Comparison of ENCODE assay signal across 23 cellular contexts in the genomic region with DNA sequence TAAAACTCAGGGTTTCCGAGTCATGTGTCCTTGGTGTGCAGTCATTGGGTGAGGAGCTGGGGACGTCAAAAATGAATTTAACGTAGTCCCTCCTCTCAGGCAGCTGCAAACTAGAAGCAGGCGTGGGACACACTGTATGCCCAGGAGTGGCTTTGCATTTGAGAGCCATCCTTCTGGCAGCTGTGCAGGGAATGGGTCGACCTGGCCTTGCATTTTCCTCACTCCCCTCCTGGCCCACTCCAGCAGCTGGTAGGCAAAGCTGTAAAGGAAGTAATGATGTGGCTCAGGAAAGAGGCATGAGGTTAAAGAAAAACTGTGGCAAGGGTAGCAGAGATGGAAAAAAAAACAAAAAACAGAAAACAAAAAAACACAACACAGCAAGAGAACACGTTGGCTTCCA.
"Had no signal": no experiment of that assay in that cellular context is flagged by ENCODE, and none has a peak within 500 bp of the region (broad histone marks: within the 10 kb centered on the region; RNA-seq: fewer than 3 reads in every experiment).

No MANE protein-coding gene starts in this region.

- H3K4me1 Mint-ChIP-seq: activated B cell treated with CpG ODN at 0.5 μM for 24 hours had no signal

- H3K27me3 Mint-ChIP-seq: activated B cell treated with CpG ODN at 0.5 μM for 24 hours; dendritic cell treated with granulocyte-macrophage colony-stimulating factor and Interleukin-4, amounts not matched to agents 40 ng/mL and 50 ng/mL, for 4 days had no signal

- DNase-seq: activated B cell treated with CpG ODN at 0.5 μM for 24 hours; activated CD4-positive, alpha-beta T cell treated with anti-CD3 and anti-CD28 coated beads, Interleukin-2, amount 50 U/mL, for 1 hour; activated naive CD4-positive, alpha-beta T cell; activated T-cell treated with anti-CD3 and anti-CD28 coated beads, Interleukin-2, amount 50 U/mL, for 48 hours; amniotic stem cell; brain microvascular endothelial cell; central memory CD4-positive, alpha-beta T cell; effector CD4-positive, alpha-beta T cell; esophagus squamous epithelium; kidney glomerular epithelial cell; left lung; lower lobe of right lung; mesenchymal stem cell; right lobe of liver; stimulated activated CD4-positive, alpha-beta T cell treated with anti-CD3 and anti-CD28 coated beads, Interleukin-12 subunit alpha, Interleukin-12 subunit beta, amount 100 ng/mL, for 4 hours; stimulated activated CD4-positive, alpha-beta T cell treated with anti-CD3 and anti-CD28 coated beads, Interleukin-4, amount 100 ng/mL, for 1 hour; stimulated activated naive CD8-positive, alpha-beta T cell treated with anti-CD3 and anti-CD28 coated beads, Interleukin-15, Interleukin-2, amounts not matched to agents 100 U/mL and 50 U/mL, for 24 hours; T-helper 1 cell; testis; transverse colon had no signal

- H3K27ac ChIP-seq: brain microvascular endothelial cell, esophagus squamous epithelium, left lung, lower lobe of right lung, right lobe of liver, testis, transverse colon had no signal

- H3K27ac Mint-ChIP-seq: activated B cell treated with CpG ODN at 0.5 μM for 24 hours; dendritic cell treated with granulocyte-macrophage colony-stimulating factor and Interleukin-4, amounts not matched to agents 40 ng/mL and 50 ng/mL, for 4 days; nephron; T-helper 2 cell treated with Interferon-gamma antibody and Interleukin-4, amounts not matched to agents 5 μg/mL and 100 μg/mL, for 36 hours had no signal

- H3K9me3 Mint-ChIP-seq: activated B cell treated with CpG ODN at 0.5 μM for 24 hours; dendritic cell treated with granulocyte-macrophage colony-stimulating factor and Interleukin-4, amounts not matched to agents 40 ng/mL and 50 ng/mL, for 4 days had no signal

- ATAC-seq: left lung; lower lobe of right lung; right lobe of liver; stimulated activated naive CD8-positive, alpha-beta T cell treated with anti-CD3 and anti-CD28 coated beads, Interleukin-15, Interleukin-2, amounts not matched to agents 100 U/mL and 50 U/mL, for 24 hours had no signal

- H3K4me3 Mint-ChIP-seq: activated B cell treated with CpG ODN at 0.5 μM for 24 hours; dendritic cell treated with granulocyte-macrophage colony-stimulating factor and Interleukin-4, amounts not matched to agents 40 ng/mL and 50 ng/mL, for 4 days; nephron; T-helper 2 cell treated with Interferon-gamma antibody and Interleukin-4, amounts not matched to agents 5 μg/mL and 100 μg/mL, for 36 hours had no signal

- H3K9me3 ChIP-seq: esophagus squamous epithelium, left lung, lower lobe of right lung, right lobe of liver, testis, transverse colon had no signal

- H3K27me3 ChIP-seq: brain microvascular endothelial cell, esophagus squamous epithelium, left lung, right lobe of liver, testis, transverse colon had no signal
